13 cellular contexts compared by ENCODE assay signal in genomic region chr9:42219866-42220265, GRCh38. TPM values are rescaled to one million over a fixed set of nuclear protein-coding genes. Genes with fewer than 3 reads are reported as not detected.
"Had no signal": no experiment of that assay in that cellular context is flagged by ENCODE, and none has a peak within 500 bp of the region (broad histone marks: within the 10 kb centered on the region; RNA-seq: fewer than 3 reads in every experiment).

No MANE protein-coding gene starts in this region.

RNA-seq across cellular contexts. Expression of gene SPATA31A6, which starts 36.4 kb away (rescaled TPM):
- total RNA-seq: activated CD4-positive, alpha-beta T cell treated with anti-CD3 and anti-CD28 coated beads for 36 hours; activated CD4-positive, alpha-beta T cell treated with anti-CD3 and anti-CD28 coated beads, Interleukin-2, amount 10 ng/mL, durations not matched to agents 7 days and 5 days; activated CD8-positive, alpha-beta T cell treated with anti-CD3 and anti-CD28 coated beads, Interleukin-2, amount 10 ng/mL, durations not matched to agents 7 days and 5 days; activated naive CD8-positive, alpha-beta T cell treated with anti-CD3 and anti-CD28 coated beads, Interleukin-2, amount 10 ng/mL, durations not matched to agents 7 days and 5 days; activated T-helper 2 cell treated with anti-CD3 and anti-CD28 coated beads, Interferon-gamma antibody, Interleukin-2, Interleukin-4, amounts not matched to agents 10 μg/mL and 5 μg/mL and 100 μg/mL, durations not matched to agents 14 hours and 24 hours and 36 hours; cardiac septum; NCI-H460; Right ventricle myocardium inferior; T-helper 1 cell treated with Interleukin-12 subunit alpha and Interleukin-12 subunit beta and Interleukin-4 antibody, amounts not matched to agents 30 ng/mL and 1 ng/mL, for 36 hours; T-helper 2 cell treated with Interferon-gamma antibody and Interleukin-4, amounts not matched to agents 100 ng/mL and 5 ng/mL, for 36 hours; WTC11 had no signal
- polyA plus RNA-seq: adipose tissue, IgD-negative memory B cell had no signal
